1 cellular context compared by ENCODE assay signal in the genomic region with DNA sequence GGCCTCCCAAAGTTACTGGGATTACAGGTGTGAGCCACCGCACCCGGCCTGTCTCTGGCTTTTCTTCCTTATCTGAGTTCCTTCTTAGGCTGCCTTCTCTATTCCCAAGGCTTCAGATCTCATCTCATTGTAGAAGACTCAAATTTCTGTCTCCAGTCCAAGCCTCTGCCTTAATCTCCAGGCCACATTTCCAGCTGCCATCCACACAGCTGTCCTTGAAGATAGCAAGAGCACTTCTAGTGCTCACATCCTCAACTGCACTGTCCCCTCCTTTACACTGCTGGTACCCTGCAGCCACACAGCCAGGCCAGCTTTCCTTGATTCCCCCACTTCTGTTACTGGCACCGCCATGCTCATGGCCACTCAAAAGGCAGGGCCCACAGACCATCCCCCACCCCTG.
A peak's percentile ranks its signal among the peaks of the same experiment; 100 is the strongest.
TF ChIP-seq lines count a peak whose summit lies in the region.

No MANE protein-coding gene starts in this region.

TF ChIP-seq in K562, 482 proteins besides CTCF, POLR2A, EP300 and RAD21 (continued from another document):
- TF ChIP-seq ZFX (CRISPR knock-in tag; IDR thresholded peaks at IDR 0.05), result no peak
- TF ChIP-seq MTA2 (IDR thresholded peaks at IDR 0.05; ENCODE audit: low read depth), result peak; percentile 57; the same call in 1 of the 2 replicates
- peak; percentile 62 for TF ChIP-seq CBFA2T2 (conservative IDR thresholded peaks at IDR 0.05)
- TF ChIP-seq TCFL5 (CRISPR knock-in tag; conservative IDR thresholded peaks at IDR 0.05), result no peak
- TF ChIP-seq SAFB (IDR thresholded peaks at IDR 0.05; ENCODE audit: borderline replicate concordance, low read depth, low read length), result no peak
- TF ChIP-seq HMGN3 (IDR thresholded peaks at IDR 0.05; ENCODE audit: borderline replicate concordance, extremely low read depth, insufficient read length, low read depth, low read length), result no peak
- peak; percentile 51; the same call in 1 of the 2 replicates for TF ChIP-seq NCOR1 (IDR thresholded peaks at IDR 0.05)
- TF ChIP-seq, protein P1, sequence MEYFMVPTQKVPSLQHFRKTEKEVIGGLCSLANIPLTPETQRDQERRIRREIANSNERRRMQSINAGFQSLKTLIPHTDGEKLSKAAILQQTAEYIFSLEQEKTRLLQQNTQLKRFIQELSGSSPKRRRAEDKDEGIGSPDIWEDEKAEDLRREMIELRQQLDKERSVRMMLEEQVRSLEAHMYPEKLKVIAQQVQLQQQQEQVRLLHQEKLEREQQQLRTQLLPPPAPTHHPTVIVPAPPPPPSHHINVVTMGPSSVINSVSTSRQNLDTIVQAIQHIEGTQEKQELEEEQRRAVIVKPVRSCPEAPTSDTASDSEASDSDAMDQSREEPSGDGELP (CRISPR knock-in tag; IDR thresholded peaks at IDR 0.05; ENCODE audit: borderline replicate concordance), result no peak
- TF ChIP-seq ZKSCAN1 (IDR thresholded peaks at IDR 0.05; ENCODE audit: low read depth, low read length), result no peak
- no peak for TF ChIP-seq HBP1 (CRISPR knock-in tag; IDR thresholded peaks at IDR 0.05)
- TF ChIP-seq ZNF174 (CRISPR knock-in tag; IDR thresholded peaks at IDR 0.05), result no peak
- no peak for TF ChIP-seq ERF (CRISPR knock-in tag; IDR thresholded peaks at IDR 0.05)
- TF ChIP-seq PRMT5 (CRISPR knock-in tag; IDR thresholded peaks at IDR 0.05), result no peak
- TF ChIP-seq FUS (optimal IDR thresholded peaks at IDR 0.05; ENCODE audit: low read depth, low read length), result no peak
- TF ChIP-seq MAZ (CRISPR knock-in tag; conservative IDR thresholded peaks at IDR 0.05 in 1 of 2, IDR thresholded peaks at IDR 0.05 in 1 of 2), result no peak
- no peak for TF ChIP-seq HDAC2 (IDR thresholded peaks at IDR 0.05)
